In genomic region chr10:13617146-13617545, GRCh38 we compare ENCODE assay signal across 22 cellular contexts.
"Had no signal": no experiment of that assay in that cellular context is flagged by ENCODE, and none has a peak within 500 bp of the region (broad histone marks: within the 10 kb centered on the region; RNA-seq: fewer than 3 reads in every experiment).

No MANE protein-coding gene starts in this region.

- H3K27ac Mint-ChIP-seq: activated CD4-positive, alpha-beta memory T cell treated with anti-CD3 and anti-CD28 coated beads for 36 hours; activated CD4-positive, alpha-beta T cell treated with anti-CD3 and anti-CD28 coated beads for 36 hours; activated CD8-positive, alpha-beta memory T cell treated with anti-CD3 and anti-CD28 coated beads, Interleukin-2, amount 10 ng/mL, durations not matched to agents 7 days and 5 days; stimulated activated memory B cell treated with anti-CD40 and anti-IgM and Interleukin-4, amounts not matched to agents 10 μg/mL and 1 μg/mL and 100 μg/mL, for 72 hours; T-helper 1 cell treated with Interleukin-12 subunit alpha and Interleukin-12 subunit beta and Interleukin-4 antibody, amounts not matched to agents 30 μg/mL and 1 μg/mL, for 36 hours had no signal

- FAIRE-seq: islet of Langerhans had no signal

- H3K4me1 ChIP-seq: colonic mucosa, thyroid gland, uterus had no signal

- H3K27me3 ChIP-seq: body of pancreas, colonic mucosa, esophagus squamous epithelium, gastroesophageal sphincter, thyroid gland, uterus had no signal

- ATAC-seq: activated CD4-positive, alpha-beta T cell treated with anti-CD3 and anti-CD28 coated beads for 36 hours; activated CD8-positive, alpha-beta memory T cell treated with anti-CD3 and anti-CD28 coated beads, Interleukin-2, amount 10 ng/mL, durations not matched to agents 7 days and 5 days; body of pancreas; gastroesophageal sphincter; stimulated activated memory B cell treated with anti-CD40 and anti-IgM and Interleukin-4, amounts not matched to agents 10 μg/mL and 1 μg/mL and 100 μg/mL, for 72 hours had no signal

- H3K9me3 Mint-ChIP-seq: activated CD4-positive, alpha-beta memory T cell treated with anti-CD3 and anti-CD28 coated beads for 36 hours; naive B cell; stimulated activated memory B cell treated with anti-CD40 and anti-IgM and Interleukin-4, amounts not matched to agents 10 μg/mL and 1 μg/mL and 100 μg/mL, for 72 hours; T-helper 1 cell treated with Interleukin-12 subunit alpha and Interleukin-12 subunit beta and Interleukin-4 antibody, amounts not matched to agents 30 μg/mL and 1 μg/mL, for 36 hours had no signal

- H3K4me3 ChIP-seq: body of pancreas, colonic mucosa, esophagus squamous epithelium, gastroesophageal sphincter, thyroid gland, uterus had no signal

- H3K4me1 Mint-ChIP-seq: activated CD4-positive, alpha-beta T cell treated with anti-CD3 and anti-CD28 coated beads for 36 hours; activated CD8-positive, alpha-beta memory T cell treated with anti-CD3 and anti-CD28 coated beads, Interleukin-2, amount 10 ng/mL, durations not matched to agents 7 days and 5 days; naive B cell; stimulated activated memory B cell treated with anti-CD40 and anti-IgM and Interleukin-4, amounts not matched to agents 10 μg/mL and 1 μg/mL and 100 μg/mL, for 72 hours had no signal

- H3K4me3 Mint-ChIP-seq: activated CD4-positive, alpha-beta memory T cell treated with anti-CD3 and anti-CD28 coated beads for 36 hours; activated CD4-positive, alpha-beta T cell treated with anti-CD3 and anti-CD28 coated beads for 36 hours; activated CD8-positive, alpha-beta memory T cell treated with anti-CD3 and anti-CD28 coated beads, Interleukin-2, amount 10 ng/mL, durations not matched to agents 7 days and 5 days; naive B cell; stimulated activated memory B cell treated with anti-CD40 and anti-IgM and Interleukin-4, amounts not matched to agents 10 μg/mL and 1 μg/mL and 100 μg/mL, for 72 hours; T-helper 1 cell treated with Interleukin-12 subunit alpha and Interleukin-12 subunit beta and Interleukin-4 antibody, amounts not matched to agents 30 μg/mL and 1 μg/mL, for 36 hours had no signal

- H3K27me3 Mint-ChIP-seq: activated CD4-positive, alpha-beta memory T cell treated with anti-CD3 and anti-CD28 coated beads for 36 hours; activated CD4-positive, alpha-beta T cell treated with anti-CD3 and anti-CD28 coated beads for 36 hours; activated CD8-positive, alpha-beta memory T cell treated with anti-CD3 and anti-CD28 coated beads, Interleukin-2, amount 10 ng/mL, durations not matched to agents 7 days and 5 days; naive B cell; stimulated activated memory B cell treated with anti-CD40 and anti-IgM and Interleukin-4, amounts not matched to agents 10 μg/mL and 1 μg/mL and 100 μg/mL, for 72 hours had no signal

- H3K27ac ChIP-seq: body of pancreas, colonic mucosa, esophagus squamous epithelium, thyroid gland, uterus, WERI-Rb-1 had no signal

- H3K9me3 ChIP-seq: body of pancreas, colonic mucosa, esophagus squamous epithelium, gastroesophageal sphincter, thyroid gland, uterus had no signal

- H3K36me3 ChIP-seq: colonic mucosa, uterus, WERI-Rb-1 had no signal

- DNase-seq: activated CD4-positive, alpha-beta memory T cell treated with anti-CD3 and anti-CD28 coated beads for 36 hours; activated CD4-positive, alpha-beta T cell treated with anti-CD3 and anti-CD28 coated beads for 36 hours; activated CD8-positive, alpha-beta memory T cell treated with anti-CD3 and anti-CD28 coated beads, Interleukin-2, amount 10 ng/mL, durations not matched to agents 7 days and 5 days; activated effector memory CD4-positive, alpha-beta T cell treated with Interleukin-2 at 50 U/mL for 16 hours; activated naive CD4-positive, alpha-beta T cell treated with anti-CD3 and anti-CD28 coated beads, Interleukin-2, amount 50 U/mL, for 16 hours; activated T-cell treated with anti-CD3 and anti-CD28 coated beads, Interleukin-2, amount 50 U/mL, for 1 hour; body of pancreas; caudate nucleus; colonic mucosa; esophagus squamous epithelium; mammary epithelial cell; naive B cell; posterior cingulate gyrus; retina; stimulated activated CD4-positive, alpha-beta T cell treated with anti-CD3 and anti-CD28 coated beads, Interleukin-2, amount 100 ng/mL, for 48 hours; thyroid gland; uterus; WERI-Rb-1 had no signal
